ENCODE assay signal across 16 cellular contexts in genomic region chr3:32395451-32395970, GRCh38. TPM values are rescaled to one million over a fixed set of nuclear protein-coding genes. Genes with fewer than 3 reads are reported as not detected.
DNase-seq lines count a peak whose midpoint lies in the region; ATAC-seq and TF ChIP-seq lines count a peak whose summit lies in the region.
"Had no signal": no experiment of that assay in that cellular context is flagged by ENCODE, and none has a peak within 500 bp of the region (broad histone marks: within the 10 kb centered on the region; RNA-seq: fewer than 3 reads in every experiment).

No MANE protein-coding gene starts in this region.

- no peak overlapping the region for H3K27ac ChIP-seq in Panc1 (ENCODE audit: low read length)
- H3K27ac ChIP-seq in effector memory CD4-positive, alpha-beta T cell (ENCODE audit: insufficient read depth, low read length, poor library complexity, severe bottlenecking): peak overlapping the region; percentile 14
- H3K27ac ChIP-seq in adrenal gland: no peak overlapping the region
- H3K27ac ChIP-seq: foreskin keratinocyte, KMS-11 had no signal

- POLR2A ChIA-PET in Panc1 (lab: Charles Lee): interaction anchor here (0.7 kb wide), 1 partner anchor 21 kb away, joined by 3 read pairs; no protein-coding TSS in a partner anchor

- no peak for TF ChIP-seq CTCF in Panc1 (IDR thresholded peaks at IDR 0.05)
- TF ChIP-seq CTCF in adrenal gland (IDR thresholded peaks at IDR 0.05): no peak

- H3K4me1 Mint-ChIP-seq in activated naive CD4-positive, alpha-beta T cell treated with anti-CD3 and anti-CD28 coated beads for 36 hours (ENCODE audit: low read depth): peaks cover 66% of the 10 kb centered on the region
- H3K4me1 Mint-ChIP-seq in stimulated activated effector memory CD8-positive, alpha-beta T cell treated with anti-CD3 and anti-CD28 coated beads, Interleukin-12 subunit alpha, Interleukin-12 subunit beta, amount 100 ng/mL, for 72 hours: peaks cover 68% of the 10 kb centered on the region

- H3K4me1 ChIP-seq in Panc1 (ENCODE audit: control insufficient read depth, insufficient read depth, low read length) (peaks cover 12% of the 10 kb centered on the region), adrenal gland (replicated peaks in 1 of 2) (peaks cover 0 to 4% of the 10 kb centered on the region in 2 donors)
- H3K4me1 ChIP-seq in effector memory CD4-positive, alpha-beta T cell (ENCODE audit: control insufficient read depth, insufficient read depth, low read length, poor library complexity, severe bottlenecking): peaks cover 29% of the 10 kb centered on the region
- H3K4me1 ChIP-seq: foreskin keratinocyte had no signal

- in situ Hi-C loops in Panc1 (cut with HindIII; ENCODE audit: low pct_unique_long_range_greater_than_20kb, low sequenced_read_pairs): no loop called here

- ATAC-seq in Panc1 (no peak), GM19035 (IDR thresholded peaks at IDR 0.05; ENCODE audit: unreplicated experiment) (no peak)
- peak; percentile 48 for ATAC-seq in stimulated activated effector memory CD8-positive, alpha-beta T cell treated with anti-CD3 and anti-CD28 coated beads, Interleukin-12 subunit alpha, Interleukin-12 subunit beta, amount 100 ng/mL, for 72 hours
- ATAC-seq: foreskin keratinocyte had no signal

- H3K9me3 Mint-ChIP-seq in activated naive CD4-positive, alpha-beta T cell treated with anti-CD3 and anti-CD28 coated beads for 36 hours: no peaks in the 10 kb centered on the region
- no peaks in the 10 kb centered on the region for H3K9me3 Mint-ChIP-seq in stimulated activated effector memory CD8-positive, alpha-beta T cell treated with anti-CD3 and anti-CD28 coated beads, Interleukin-12 subunit alpha, Interleukin-12 subunit beta, amount 100 ng/mL, for 72 hours

- no peaks in the 10 kb centered on the region for H3K27me3 Mint-ChIP-seq in activated naive CD4-positive, alpha-beta T cell treated with anti-CD3 and anti-CD28 coated beads for 36 hours (ENCODE audit: low read depth)

- WGBS in adrenal gland, 4 donors: 60 to 80% (median 68%) methylated on average over 2 of the region's 2 CpGs

- H3K9me3 ChIP-seq in Panc1 (ENCODE audit: control insufficient read depth, insufficient read depth, low read depth, low read length) (no peaks in the 10 kb centered on the region), adrenal gland (replicated peaks in 1 of 3) (no peaks in the 10 kb centered on the region)
- H3K9me3 ChIP-seq in effector memory CD4-positive, alpha-beta T cell (ENCODE audit: control insufficient read depth, low read length): no peaks in the 10 kb centered on the region

- DNase-seq in activated naive CD4-positive, alpha-beta T cell treated with anti-CD3 and anti-CD28 coated beads for 36 hours: no peak
- DNase-seq in activated naive CD4-positive, alpha-beta T cell treated with Interleukin-2 at 50 U/mL for 16 hours: no peak
- no peak for DNase-seq in Panc1 (ENCODE audit: low read depth, low spot score)
- DNase-seq in effector memory CD4-positive, alpha-beta T cell: no peak
- DNase-seq in stimulated activated effector memory CD8-positive, alpha-beta T cell treated with anti-CD3 and anti-CD28 coated beads, Interleukin-12 subunit alpha, Interleukin-12 subunit beta, amount 100 ng/mL, for 72 hours (ENCODE audit: low spot score in 2 of 2): no peak
- no peak for DNase-seq in adrenal gland
- DNase-seq in NCI-H774 (lab: John Stamatoyannopoulos, UW): no peak
- DNase-seq: activated CD4-positive, CD25-positive, alpha-beta regulatory T cell; activated effector memory CD4-positive, alpha-beta T cell treated with Interleukin-2 at 50 U/mL for 16 hours; DMS153; foreskin keratinocyte; NCI-H1105 treated with DMSO at 0.1 percent for 48 hours; NCI-H748 treated with DMSO at 0.1 percent for 48 hours had no signal

- no peaks in the 10 kb centered on the region for H3K27me3 ChIP-seq in Panc1 (ENCODE audit: control insufficient read depth, insufficient read depth, low read length)
- H3K27me3 ChIP-seq in effector memory CD4-positive, alpha-beta T cell (replicated peaks; ENCODE audit: control insufficient read depth, insufficient read depth, low read length, poor library complexity, severe bottlenecking): no peaks in the 10 kb centered on the region
- H3K27me3 ChIP-seq in adrenal gland: no peaks in the 10 kb centered on the region
- H3K27me3 ChIP-seq: foreskin keratinocyte had no signal

- no peak overlapping the region for H3K4me3 ChIP-seq in Panc1 (ENCODE audit: low read depth in 2 of 2, low read length in 2 of 2)
- H3K4me3 ChIP-seq in effector memory CD4-positive, alpha-beta T cell (ENCODE audit: insufficient read depth, low read depth, low read length, poor library complexity, severe bottlenecking): no peak overlapping the region
- H3K4me3 ChIP-seq in adrenal gland: no peak overlapping the region

- peaks cover 3% of the 10 kb centered on the region; the same call in 1 of the 2 replicates for H3K36me3 ChIP-seq in Panc1 (ENCODE audit: control insufficient read depth, insufficient read depth, low read length)
- no peaks in the 10 kb centered on the region for H3K36me3 ChIP-seq in effector memory CD4-positive, alpha-beta T cell (ENCODE audit: control insufficient read depth, insufficient read depth, low read length)
- no peaks in the 10 kb centered on the region for H3K36me3 ChIP-seq in adrenal gland (replicated peaks in 1 of 2)

- BruUV-seq in Panc1 (replicated peaks; lab: Mats Ljungman, UMichigan): TSS peak; percentile 61

- intact Hi-C loops in activated naive CD4-positive, alpha-beta T cell treated with anti-CD3 and anti-CD28 coated beads for 36 hours (cut with micrococcal nuclease): loop anchor here (10.0 kb wide), 1 partner anchor 289 kb away; the partner anchor contains the start of gene CNOT10
- intact Hi-C loops in Panc1 (cut with micrococcal nuclease; ENCODE audit: unreplicated experiment) (no loop called here), adrenal gland (cut with DNase I) (no loop called here)

- no peak for TF ChIP-seq POLR2A in adrenal gland (IDR thresholded peaks at IDR 0.05)

- no peak overlapping the region for H3K4me3 Mint-ChIP-seq in activated naive CD4-positive, alpha-beta T cell treated with anti-CD3 and anti-CD28 coated beads for 36 hours
- H3K4me3 Mint-ChIP-seq in stimulated activated effector memory CD8-positive, alpha-beta T cell treated with anti-CD3 and anti-CD28 coated beads, Interleukin-12 subunit alpha, Interleukin-12 subunit beta, amount 100 ng/mL, for 72 hours: no peak overlapping the region

- peaks cover 10% of the 10 kb centered on the region for H3K36me3 Mint-ChIP-seq in activated naive CD4-positive, alpha-beta T cell treated with anti-CD3 and anti-CD28 coated beads for 36 hours (ENCODE audit: low read depth)
- peaks cover 10% of the 10 kb centered on the region for H3K36me3 Mint-ChIP-seq in stimulated activated effector memory CD8-positive, alpha-beta T cell treated with anti-CD3 and anti-CD28 coated beads, Interleukin-12 subunit alpha, Interleukin-12 subunit beta, amount 100 ng/mL, for 72 hours

- peak overlapping the region; percentile 65 for H3K27ac Mint-ChIP-seq in activated naive CD4-positive, alpha-beta T cell treated with anti-CD3 and anti-CD28 coated beads for 36 hours
- peak overlapping the region; percentile 80 for H3K27ac Mint-ChIP-seq in stimulated activated effector memory CD8-positive, alpha-beta T cell treated with anti-CD3 and anti-CD28 coated beads, Interleukin-12 subunit alpha, Interleukin-12 subunit beta, amount 100 ng/mL, for 72 hours
- H3K27ac Mint-ChIP-seq: progenitor cell of endocrine pancreas had no signal

- CTCF ChIA-PET in activated naive CD4-positive, alpha-beta T cell treated with anti-CD3 and anti-CD28 coated beads for 36 hours (lab: Charles Lee): interaction anchor here (0.6 to 6.3 kb wide), 8 partner anchors 19 to 217 kb away, joined by 3 to 48 read pairs (median 4); no protein-coding TSS in a partner anchor
- CTCF ChIA-PET in Panc1 (lab: Charles Lee): no interaction called here

RNA-seq across cellular contexts. Expression of gene CMTM7, which starts 3.9 kb away (rescaled TPM):
- total RNA-seq in activated naive CD4-positive, alpha-beta T cell treated with anti-CD3 and anti-CD28 coated beads for 36 hours: 10 to 100 TPM; 59.1 to 60.2 TPM
- total RNA-seq in Panc1 (2021; ENCODE audit: unreplicated experiment) (43.5 TPM), adrenal gland (10 to 100 TPM in 7 of 8 donors, 1 to 10 TPM in 1; 8.4 to 19.2 (median 11.8) TPM)
- 75.0 TPM for polyA plus RNA-seq in Panc1 (2012; ENCODE audit: insufficient read length)
- 10 to 100 TPM; 13.8 to 16.5 (median 16.4) TPM for polyA plus RNA-seq in adrenal gland
